15 cellular contexts compared by ENCODE assay signal in genomic region chr5:17326600-17327037, GRCh38.
DNase-seq lines count a peak whose midpoint lies in the region; ATAC-seq and TF ChIP-seq lines count a peak whose summit lies in the region.
"Had no signal": no experiment of that assay in that cellular context is flagged by ENCODE, and none has a peak within 500 bp of the region (broad histone marks: within the 10 kb centered on the region; RNA-seq: fewer than 3 reads in every experiment).

No MANE protein-coding gene starts in this region.

- 36% methylated on average over 4 of the region's 4 CpGs for WGBS in prostate gland
- 50 to 53% methylated on average over 4 of the region's 4 CpGs for WGBS in heart right ventricle, 2 donors

- no peak for ATAC-seq in heart right ventricle
- ATAC-seq: CD8-positive, alpha-beta T cell; HepG2; SK-N-SH treated with all-trans-retinoic acid at 6 μM for 48 hours had no signal

- H3K9me3 ChIP-seq in MG63 (no peaks in the 10 kb centered on the region; the same call in 1 of the 2 replicates), colonic mucosa (no peaks in the 10 kb centered on the region), prostate gland (no peaks in the 10 kb centered on the region), heart right ventricle (no peaks in the 10 kb centered on the region)
- H3K9me3 ChIP-seq: BE2C had no signal

- intact Hi-C loops in colonic mucosa (cut with DNase I) = no loop called here
- intact Hi-C loops in prostate gland (cut with DNase I) = no loop called here
- intact Hi-C loops in heart right ventricle (cut with DNase I) = no loop called here

- no peak for TF ChIP-seq POLR2A in prostate gland (IDR thresholded peaks at IDR 0.05)
- TF ChIP-seq POLR2A in erythroblast (IDR thresholded peaks at IDR 0.05; ENCODE audit: low read length) = no peak

- peak overlapping the region; percentile 63; the same call in 1 of the 2 replicates for H3K27ac ChIP-seq in C4-2B
- H3K27ac ChIP-seq in colonic mucosa = no peak overlapping the region
- H3K27ac ChIP-seq in prostate gland = peak overlapping the region; percentile 11 to 38
- H3K27ac ChIP-seq in heart right ventricle = no peak overlapping the region

- DNase-seq in MG63 (peak; percentile 55), colonic mucosa (peak; percentile 69), prostate gland (ENCODE audit: low spot score) (peak; percentile 26), heart right ventricle (no peak), erythroblast (lab: John Stamatoyannopoulos, UW) (no peak), T-helper 2 cell (no peak)
- DNase-seq: BE2C; CD8-positive, alpha-beta T cell; EL; NCI-H1417 treated with DMSO at 0.1 percent for 48 hours; NCI-H2029; NCI-H524 treated with DMSO at 0.1 percent for 48 hours had no signal

- H3K27me3 ChIP-seq in MG63 (no peaks in the 10 kb centered on the region), colonic mucosa (no peaks in the 10 kb centered on the region), prostate gland (replicated peaks; ENCODE audit: insufficient read depth) (no peaks in the 10 kb centered on the region), heart right ventricle (no peaks in the 10 kb centered on the region)
- H3K27me3 ChIP-seq: BE2C had no signal

- TF ChIP-seq CTCF in C4-2B (conservative IDR thresholded peaks at IDR 0.05) (no peak), colonic mucosa (IDR thresholded peaks at IDR 0.05) (no peak), prostate gland (IDR thresholded peaks at IDR 0.05) (no peak), heart right ventricle (IDR thresholded peaks at IDR 0.05) (no peak)

- no peak overlapping the region for H3K9ac ChIP-seq in colonic mucosa (ENCODE audit: low read depth in 2 of 2, low read length in 2 of 2)

- no peaks in the 10 kb centered on the region for H3K36me3 ChIP-seq in MG63
- H3K36me3 ChIP-seq in colonic mucosa = no peaks in the 10 kb centered on the region
- H3K36me3 ChIP-seq in prostate gland = no peaks in the 10 kb centered on the region
- no peaks in the 10 kb centered on the region for H3K36me3 ChIP-seq in heart right ventricle
- H3K36me3 ChIP-seq: BE2C had no signal

- H3K4me3 ChIP-seq in MG63 (no peak overlapping the region), colonic mucosa (no peak overlapping the region), prostate gland (no peak overlapping the region), heart right ventricle (no peak overlapping the region)

- H3K4me1 ChIP-seq in colonic mucosa = no peaks in the 10 kb centered on the region
- H3K4me1 ChIP-seq in prostate gland (replicated peaks) = no peaks in the 10 kb centered on the region
- H3K4me1 ChIP-seq in heart right ventricle = no peaks in the 10 kb centered on the region
- H3K4me1 ChIP-seq: BE2C had no signal

Comparison
In these comparisons a context has a peak if more than half of its experiments do, and no peak if none do; other contexts are left out.
1. H3K27ac ChIP-seq: peak in C4-2B (single experiment) and prostate gland (2 of 2); none in colonic mucosa (single experiment) and heart right ventricle (0 of 10).
2. DNase-seq: peak in MG63 (single experiment), colonic mucosa (single experiment) and prostate gland (single experiment); none in heart right ventricle (0 of 2), erythroblast (0 of 2) and T-helper 2 cell (0 of 5).